7 cellular contexts compared by ENCODE assay signal in the genomic region with DNA sequence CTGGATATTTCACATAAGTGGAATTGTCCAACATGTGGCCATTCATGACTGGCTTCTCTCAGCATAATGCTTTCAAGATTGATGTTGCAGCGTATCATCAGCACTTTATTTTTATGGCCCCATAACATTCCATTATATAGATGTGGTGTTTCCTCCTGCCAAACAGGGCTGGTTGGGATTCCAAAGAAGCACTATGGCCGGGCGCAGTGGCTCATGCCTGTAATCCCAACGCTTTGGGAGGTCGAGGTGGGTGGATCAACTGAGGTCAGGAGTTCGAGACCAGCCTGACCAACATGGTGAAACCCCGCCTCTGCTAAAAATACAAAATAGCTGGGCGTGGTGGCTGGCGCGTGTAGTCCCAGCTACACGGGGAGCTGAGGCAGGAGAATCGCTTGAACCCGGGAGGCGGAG. TPM values are rescaled to one million over a fixed set of nuclear protein-coding genes. Genes with fewer than 3 reads are reported as not detected.
DNase-seq lines count a peak whose midpoint lies in the region; ATAC-seq and TF ChIP-seq lines count a peak whose summit lies in the region.
"Not testable (repeated sequence)": the region's sequence is repeated elsewhere in the genome, so short reads cannot be mapped to it uniquely, and the experiment has no call there.

No MANE protein-coding gene starts in this region.

- not testable (repeated sequence) for H3K9me3 Mint-ChIP-seq in Calu3 (ENCODE audit: low read depth, unreplicated experiment); activated B cell treated with CpG ODN at 0.5 μM for 24 hours; activated naive CD8-positive, alpha-beta T cell treated with anti-CD3 and anti-CD28 coated beads, Interleukin-2, amount 10 ng/mL, durations not matched to agents 7 days and 5 days

- not testable (repeated sequence) for H3K9me2 ChIP-seq in Karpas-422 (replicated peaks; ENCODE audit: insufficient read depth, low read length)

- H3K36me3 Mint-ChIP-seq in Calu3 (ENCODE audit: insufficient read depth, unreplicated experiment) (peaks cover 33% of the 10 kb centered on the region), activated B cell treated with CpG ODN at 0.5 μM for 24 hours (ENCODE audit: low read depth) (peaks cover 38% of the 10 kb centered on the region)
- H3K36me3 Mint-ChIP-seq in activated naive CD8-positive, alpha-beta T cell treated with anti-CD3 and anti-CD28 coated beads, Interleukin-2, amount 10 ng/mL, durations not matched to agents 7 days and 5 days: not testable (repeated sequence)

- not testable (repeated sequence) for BruUV-seq in Calu3 (replicated peaks; lab: Mats Ljungman, UMichigan)

- not testable (repeated sequence) for H3K9me3 ChIP-seq in Karpas-422 (ENCODE audit: low read length); esophagus (ENCODE audit: control insufficient read depth in 2 of 2, insufficient read depth in 1 of 2, low read depth in 1 of 2, low read length in 1 of 2); mucosa of rectum (ENCODE audit: control insufficient read depth in 2 of 2, low read length in 2 of 2); skeletal muscle satellite cell (replicated peaks; ENCODE audit: low read length)

- H3K79me2 ChIP-seq in Karpas-422 (ENCODE audit: low read length): peaks cover 27% of the 10 kb centered on the region

- POLR2A ChIA-PET in activated B cell treated with CpG ODN at 0.5 μM for 24 hours (lab: Charles Lee): not testable (repeated sequence)
- POLR2A ChIA-PET in activated naive CD8-positive, alpha-beta T cell treated with anti-CD3 and anti-CD28 coated beads, Interleukin-2, amount 10 ng/mL, durations not matched to agents 7 days and 5 days (lab: Charles Lee): interaction anchor here (0.6 to 2.1 kb wide), 2 partner anchors 48 to 835 kb away, joined by 3 to 16 read pairs; a partner anchor contains a TSS

- peak overlapping the region; percentile 78 for H3K4me2 ChIP-seq in Karpas-422 (ENCODE audit: low read depth, low read length, poor library complexity, severe bottlenecking)
- H3K4me2 ChIP-seq in skeletal muscle satellite cell (ENCODE audit: low read length): peak overlapping the region; percentile 90

- H3K9ac ChIP-seq in Karpas-422 (ENCODE audit: low read length) (0 out of 2 replicates have a peak overlapping the region, but pooled peaks have one; percentile 75), mucosa of rectum (ENCODE audit: low read depth in 1 of 2, low read length in 2 of 2) (peak overlapping the region in 1 of 2 donors; percentile 13)
- not testable (repeated sequence) for H3K9ac ChIP-seq in skeletal muscle satellite cell (ENCODE audit: low read depth, low read length)

- WGBS in esophagus, 2 donors: 41 to 42% methylated on average over 14 of the region's 14 CpGs

- H3K27me3 ChIP-seq in Karpas-422 (ENCODE audit: low read length); esophagus (ENCODE audit: control insufficient read depth in 1 of 2, insufficient read depth in 2 of 2, low read length in 2 of 2); mucosa of rectum (ENCODE audit: control insufficient read depth in 2 of 2, insufficient read depth in 2 of 2, low read length in 2 of 2); skeletal muscle satellite cell (ENCODE audit: control insufficient read depth, insufficient read depth, low read length): not testable (repeated sequence)

- H4K20me1 ChIP-seq in Karpas-422 (ENCODE audit: insufficient read depth, low read depth, low read length): not testable (repeated sequence)

- H3K36me3 ChIP-seq in Karpas-422 (ENCODE audit: insufficient read depth, low read length): not testable (repeated sequence)
- H3K36me3 ChIP-seq in esophagus (ENCODE audit: control insufficient read depth in 2 of 2, insufficient read depth in 2 of 2, low read length in 1 of 2): peaks cover 3 to 16% of the 10 kb centered on the region in 2 donors
- H3K36me3 ChIP-seq in mucosa of rectum (ENCODE audit: control insufficient read depth in 2 of 2, insufficient read depth in 2 of 2, low read length in 2 of 2): peaks cover 5 to 25% of the 10 kb centered on the region in 2 donors
- peaks cover 25% of the 10 kb centered on the region for H3K36me3 ChIP-seq in skeletal muscle satellite cell (ENCODE audit: insufficient read depth, low read length)

- H3K4me1 ChIP-seq in Karpas-422 (ENCODE audit: low read length) (peaks cover 24% of the 10 kb centered on the region), mucosa of rectum (ENCODE audit: control insufficient read depth in 2 of 2, insufficient read depth in 2 of 2, low read length in 2 of 2) (peaks cover 12 to 19% of the 10 kb centered on the region in 2 donors), skeletal muscle satellite cell (ENCODE audit: control insufficient read depth, insufficient read depth, low read length) (peaks cover 13% of the 10 kb centered on the region)
- not testable (repeated sequence) for H3K4me1 ChIP-seq in esophagus (ENCODE audit: control insufficient read depth in 2 of 2, insufficient read depth in 2 of 2, low read length in 1 of 2)

- H3K4me3 ChIP-seq in Karpas-422 (ENCODE audit: low read length): peak overlapping the region; percentile 77; the same call in 1 of the 2 replicates
- not testable (repeated sequence) for H3K4me3 ChIP-seq in esophagus (ENCODE audit: low read depth in 1 of 2, low read length in 2 of 2)
- H3K4me3 ChIP-seq in mucosa of rectum (ENCODE audit: low read length in 2 of 2): peak overlapping the region; percentile 86 to 97
- peak overlapping the region; percentile 88 for H3K4me3 ChIP-seq in skeletal muscle satellite cell (ENCODE audit: low read length)

- not testable (repeated sequence) for H3K4me1 Mint-ChIP-seq in Calu3 (ENCODE audit: low read depth, unreplicated experiment)
- peaks cover 19% of the 10 kb centered on the region for H3K4me1 Mint-ChIP-seq in activated B cell treated with CpG ODN at 0.5 μM for 24 hours
- peaks cover 16% of the 10 kb centered on the region for H3K4me1 Mint-ChIP-seq in activated naive CD8-positive, alpha-beta T cell treated with anti-CD3 and anti-CD28 coated beads, Interleukin-2, amount 10 ng/mL, durations not matched to agents 7 days and 5 days

- DNase-seq in Calu3; Karpas-422; activated B cell treated with CpG ODN at 0.5 μM for 24 hours; activated naive CD8-positive, alpha-beta T cell treated with anti-CD3 and anti-CD28 coated beads, Interleukin-2, amount 10 ng/mL, durations not matched to agents 7 days and 5 days: not testable (repeated sequence)

- TF ChIP-seq CTCF in Calu3 (IDR thresholded peaks at IDR 0.05; ENCODE audit: unreplicated experiment); activated B cell treated with CpG ODN at 0.5 μM for 24 hours (IDR thresholded peaks at IDR 0.05): not testable (repeated sequence)

- H3K27me3 Mint-ChIP-seq in Calu3 (ENCODE audit: unreplicated experiment); activated B cell treated with CpG ODN at 0.5 μM for 24 hours; activated naive CD8-positive, alpha-beta T cell treated with anti-CD3 and anti-CD28 coated beads, Interleukin-2, amount 10 ng/mL, durations not matched to agents 7 days and 5 days: not testable (repeated sequence)

- intact Hi-C loops in Calu3 (cut with micrococcal nuclease; ENCODE audit: unreplicated experiment): not testable (repeated sequence)
- intact Hi-C loops in activated B cell treated with CpG ODN at 0.5 μM for 24 hours (cut with micrococcal nuclease): loop anchor here (5.0 kb wide), 1 partner anchor 436 kb away; a partner anchor contains a TSS

- not testable (repeated sequence) for H3K27ac Mint-ChIP-seq in Calu3 (ENCODE audit: unreplicated experiment); activated B cell treated with CpG ODN at 0.5 μM for 24 hours
- peak overlapping the region; percentile 65 for H3K27ac Mint-ChIP-seq in activated naive CD8-positive, alpha-beta T cell treated with anti-CD3 and anti-CD28 coated beads, Interleukin-2, amount 10 ng/mL, durations not matched to agents 7 days and 5 days

- not testable (repeated sequence) for ATAC-seq in activated B cell treated with CpG ODN at 0.5 μM for 24 hours (ENCODE audit: low read depth); activated naive CD8-positive, alpha-beta T cell treated with anti-CD3 and anti-CD28 coated beads, Interleukin-2, amount 10 ng/mL, durations not matched to agents 7 days and 5 days (ENCODE audit: low read depth)

- peak overlapping the region; percentile 68; the same call in 1 of the 2 replicates for H3K27ac ChIP-seq in Karpas-422 (ENCODE audit: low read length)
- peak overlapping the region; percentile 49 to 72 for H3K27ac ChIP-seq in esophagus (ENCODE audit: low read depth in 2 of 2, low read length in 1 of 2)
- not testable (repeated sequence) for H3K27ac ChIP-seq in mucosa of rectum (ENCODE audit: low read depth in 2 of 2, low read length in 2 of 2)

- H3K4me3 Mint-ChIP-seq in Calu3 (ENCODE audit: low read depth, unreplicated experiment) (peak overlapping the region; percentile 98), activated B cell treated with CpG ODN at 0.5 μM for 24 hours (peak overlapping the region; percentile 99)
- peak overlapping the region; percentile 100 for H3K4me3 Mint-ChIP-seq in activated naive CD8-positive, alpha-beta T cell treated with anti-CD3 and anti-CD28 coated beads, Interleukin-2, amount 10 ng/mL, durations not matched to agents 7 days and 5 days

- CTCF ChIA-PET in Calu3 (lab: Charles Lee); activated B cell treated with CpG ODN at 0.5 μM for 24 hours (lab: Charles Lee): not testable (repeated sequence)

- not testable (repeated sequence) for H2AFZ ChIP-seq in Karpas-422 (ENCODE audit: low read length)

RNA-seq across cellular contexts. Expression of a gene that starts 1.1 kb away (rescaled TPM):
- total RNA-seq in Calu3 (2022) (23.9 and 24.8 TPM in 2 replicates), activated B cell treated with CpG ODN at 0.5 μM for 24 hours (28.8 and 31.8 TPM in 2 replicates)
- 26.5 and 32.7 TPM in 2 replicates for total RNA-seq in Karpas-422 (2014; rRNA removed; shearing (Covaris generic); ENCODE audit: low replicate concordance)
- total RNA-seq in activated naive CD8-positive, alpha-beta T cell treated with anti-CD3 and anti-CD28 coated beads, Interleukin-2, amount 10 ng/mL, durations not matched to agents 7 days and 5 days: 10 to 100 TPM; 39.3 to 41.6 TPM
- 10 to 100 TPM in 1 of 2 donors, 1 to 10 TPM in 1; 9.5 to 12.8 TPM for polyA plus RNA-seq in esophagus
- total RNA-seq in skeletal muscle satellite cell (2012; rRNA removed): 29.7 and 32.2 TPM in 2 replicates

RNA-seq across cellular contexts. Expression of a gene that starts 47.6 kb away (rescaled TPM):
- total RNA-seq in Calu3 (2022) (24.6 and 33.6 TPM in 2 replicates), activated B cell treated with CpG ODN at 0.5 μM for 24 hours (41.2 and 45.7 TPM in 2 replicates)
- total RNA-seq in Karpas-422 (2014; rRNA removed; shearing (Covaris generic); ENCODE audit: low replicate concordance): 37.8 and 69.5 TPM in 2 replicates
- 10 to 100 TPM; 64.9 to 65.0 TPM for total RNA-seq in activated naive CD8-positive, alpha-beta T cell treated with anti-CD3 and anti-CD28 coated beads, Interleukin-2, amount 10 ng/mL, durations not matched to agents 7 days and 5 days
- 10 to 100 TPM; 10.0 to 12.6 TPM for polyA plus RNA-seq in esophagus
- 41.5 and 41.6 TPM in 2 replicates for total RNA-seq in skeletal muscle satellite cell (2012; rRNA removed)

RNA-seq across cellular contexts. Expression of a gene that starts 49.0 kb away (rescaled TPM):
- total RNA-seq in Calu3 (2022) (332 and 344 TPM in 2 replicates), activated B cell treated with CpG ODN at 0.5 μM for 24 hours (208 and 237 TPM in 2 replicates)
- total RNA-seq in Karpas-422 (2014; rRNA removed; shearing (Covaris generic); ENCODE audit: low replicate concordance): 167 and 189 TPM in 2 replicates
- total RNA-seq in activated naive CD8-positive, alpha-beta T cell treated with anti-CD3 and anti-CD28 coated beads, Interleukin-2, amount 10 ng/mL, durations not matched to agents 7 days and 5 days: 100 to 1,000 TPM; 355 to 358 TPM
- polyA plus RNA-seq in esophagus: 100 to 1,000 TPM; 101 to 109 TPM
- 222 and 249 TPM in 2 replicates for total RNA-seq in skeletal muscle satellite cell (2012; rRNA removed)
